In genomic region chr1:209103135-209103534, GRCh38 we compare ENCODE assay signal across 14 cellular contexts.
DNase-seq lines count a peak whose midpoint lies in the region; ATAC-seq, FAIRE-seq and TF ChIP-seq lines count a peak whose summit lies in the region.
"Had no signal": no experiment of that assay in that cellular context is flagged by ENCODE, and none has a peak within 500 bp of the region (broad histone marks: within the 10 kb centered on the region; RNA-seq: fewer than 3 reads in every experiment).

No MANE protein-coding gene starts in this region.

- H3K4ac ChIP-seq in H1 (replicated peaks; ENCODE audit: insufficient read length, low read depth, low read length), result no peak overlapping the region

- no peaks in the 10 kb centered on the region for H3K36me3 Mint-ChIP-seq in activated CD4-positive, alpha-beta T cell treated with anti-CD3 and anti-CD28 coated beads, Interleukin-2, amount 10 ng/mL, durations not matched to agents 7 days and 5 days (ENCODE audit: low read depth)
- H3K36me3 Mint-ChIP-seq in Calu3 (ENCODE audit: insufficient read depth, unreplicated experiment), result no peaks in the 10 kb centered on the region
- H3K36me3 Mint-ChIP-seq: activated CD4-positive, alpha-beta memory T cell treated with anti-CD3 and anti-CD28 coated beads for 36 hours; activated naive CD8-positive, alpha-beta T cell had no signal

- H3K4me1 ChIP-seq in KMS-11 (ENCODE audit: low read depth, poor library complexity, severe bottlenecking) (peaks cover 98% of the 10 kb centered on the region), H1 (replicated peaks in 1 of 4; ENCODE audit: control insufficient read depth in 3 of 4, insufficient read depth in 4 of 4, low read length in 3 of 4) (peaks cover 2 to 11% (median 8%) of the 10 kb centered on the region in 4 experiments; a peak in 6 of 7 replicates)

- H3K9ac ChIP-seq in KMS-11, result peak overlapping the region; percentile 59
- no peak overlapping the region for H3K9ac ChIP-seq in H1 (replicated peaks in 1 of 4; ENCODE audit: extremely low read depth in 1 of 4, low read depth in 3 of 4, low read length in 3 of 4)

- H3K18ac ChIP-seq in H1 (ENCODE audit: extremely low read depth, low read length), result no peak overlapping the region

- no peaks in the 10 kb centered on the region for H3K23me2 ChIP-seq in H1 (ENCODE audit: low read depth, low read length)

- H3K56ac ChIP-seq in H1 (replicated peaks; ENCODE audit: insufficient read length, low read depth, low read length), result no peak overlapping the region

- H3K4me3 ChIP-seq in KMS-11 (IDR thresholded peaks at IDR 0.05; ENCODE audit: insufficient read depth, low read depth, low read length) (no peak overlapping the region), H1 (ENCODE audit: extremely low read depth in 1 of 4, insufficient read depth in 2 of 4, low read depth in 3 of 4, low read length in 4 of 4) (no peak overlapping the region)

- H3K9me3 ChIP-seq in H1 (ENCODE audit: insufficient read depth in 2 of 2, low read depth in 1 of 2, low read length in 1 of 2), result no peaks in the 10 kb centered on the region

- no peak overlapping the region for H4K91ac ChIP-seq in H1 (replicated peaks; ENCODE audit: insufficient read length, low read length)

- no peaks in the 10 kb centered on the region for H4K20me1 ChIP-seq in KMS-11 (ENCODE audit: insufficient read depth)
- H4K20me1 ChIP-seq in H1 (replicated peaks in 1 of 2; ENCODE audit: control insufficient read depth in 1 of 2, insufficient read depth in 2 of 2, low read length in 2 of 2), result no peaks in the 10 kb centered on the region

- no peak for DNase-seq in H1 (ENCODE audit: low read depth in 1 of 2, low spot score in 2 of 2)
- DNase-seq in activated CD4-positive, alpha-beta T cell treated with anti-CD3 and anti-CD28 coated beads, Interleukin-2, amount 10 ng/mL, durations not matched to agents 7 days and 5 days, result no peak
- DNase-seq in occipital lobe (lab: John Stamatoyannopoulos, UW), result no peak
- DNase-seq in retina, result no peak
- no peak for DNase-seq in Calu3
- DNase-seq: activated CD4-positive, alpha-beta memory T cell treated with anti-CD3 and anti-CD28 coated beads for 36 hours; COR-L47; Kasumi-1 had no signal

- no peaks in the 10 kb centered on the region for H3K36me3 ChIP-seq in KMS-11 (ENCODE audit: insufficient read depth)
- H3K36me3 ChIP-seq in H1 (ENCODE audit: control insufficient read depth in 2 of 4, insufficient read depth in 4 of 4, low read length in 3 of 4), result no peaks in the 10 kb centered on the region

- BruUV-seq in Calu3 (replicated peaks; lab: Mats Ljungman, UMichigan), result no TSS peak

- no peak overlapping the region for H2BK12ac ChIP-seq in H1 (ENCODE audit: low read depth, low read length)

- H3K27me3 Mint-ChIP-seq in activated CD4-positive, alpha-beta T cell treated with anti-CD3 and anti-CD28 coated beads, Interleukin-2, amount 10 ng/mL, durations not matched to agents 7 days and 5 days, result peaks cover 3% of the 10 kb centered on the region
- H3K27me3 Mint-ChIP-seq in Calu3 (ENCODE audit: unreplicated experiment), result peaks cover 54% of the 10 kb centered on the region

- intact Hi-C loops in Calu3 (cut with micrococcal nuclease; ENCODE audit: unreplicated experiment), result no loop called here

- no peak overlapping the region for H3K23ac ChIP-seq in H1 (ENCODE audit: insufficient read length)

- no peak overlapping the region for H2AK5ac ChIP-seq in H1 (ENCODE audit: low read depth, low read length)

- no peak overlapping the region for H4K8ac ChIP-seq in H1 (ENCODE audit: extremely low read depth, insufficient read depth, low read length)

- TF ChIP-seq RAD21 in H1 (IDR thresholded peaks at IDR 0.05 in 1 of 2, conservative IDR thresholded peaks at IDR 0.05 in 1 of 2; ENCODE audit: low read depth in 2 of 2, low read length in 2 of 2), result no peak

- H3K14ac ChIP-seq in H1 (ENCODE audit: insufficient read length), result no peak overlapping the region

- no peaks in the 10 kb centered on the region for H3K79me1 ChIP-seq in H1 (ENCODE audit: low read depth, low read length)

- CTCF ChIA-PET in H1 (lab: Charles Lee; ENCODE audit: partially characterized antibody), result interaction anchor here (1.2 to 3.0 kb wide), 4 partner anchors 10 to 146 kb away, joined by 3 to 12 read pairs (median 6); no protein-coding TSS in a partner anchor
- CTCF ChIA-PET in activated CD4-positive, alpha-beta T cell treated with anti-CD3 and anti-CD28 coated beads, Interleukin-2, amount 10 ng/mL, durations not matched to agents 7 days and 5 days (lab: Charles Lee), result no interaction called here
- CTCF ChIA-PET in Calu3 (lab: Charles Lee), result no interaction called here

- H3K27ac ChIP-seq in KMS-11 (peak overlapping the region; percentile 93), H1 (ENCODE audit: low read depth, low read length) (no peak overlapping the region)

- 96% methylated on average over 3 of the region's 3 CpGs; no CpG with 5 or more reads in 1 of the 2 experiments for WGBS in H1 (ENCODE audit: extremely low coverage in 1 of 2, insufficient coverage in 1 of 2, insufficient read length in 1 of 2, insufficient replicate concordance in 2 of 2, low coverage in 1 of 2, low lambda C conversion rate in 2 of 2, missing lambda C conversion rate in 1 of 2), 2 experiments

- H3K4me2 ChIP-seq in KMS-11 (peak overlapping the region; percentile 95), H1 (ENCODE audit: insufficient read depth in 1 of 2, low read depth in 2 of 2, low read length in 2 of 2) (no peak overlapping the region)

- TF ChIP-seq CTCF in KMS-11 (conservative IDR thresholded peaks at IDR 0.05; ENCODE audit: low read depth, low read length) (no peak), H1 (IDR thresholded peaks at IDR 0.05; ENCODE audit: control extremely low read depth in 1 of 3, insufficient read depth in 1 of 3, low read depth in 1 of 3, low read length in 3 of 3) (no peak), Calu3 (IDR thresholded peaks at IDR 0.05; ENCODE audit: unreplicated experiment) (no peak)

- H2BK20ac ChIP-seq in H1 (ENCODE audit: low read length), result no peak overlapping the region

- no peak for FAIRE-seq in H1 (lab: Jason Lieb, UNC)
- FAIRE-seq: keratinocyte had no signal

- H2AFZ ChIP-seq in KMS-11 (ENCODE audit: low read depth), result peak overlapping the region; percentile 40; the same call in 1 of the 2 replicates
- H2AFZ ChIP-seq in H1 (ENCODE audit: low read length), result 0 out of 2 replicates have a peak overlapping the region, but pooled peaks have one; percentile 36

- no peaks in the 10 kb centered on the region for H3K27me3 ChIP-seq in KMS-11 (ENCODE audit: insufficient read depth, low read depth)
- no peaks in the 10 kb centered on the region for H3K27me3 ChIP-seq in H1 (replicated peaks in 1 of 4; ENCODE audit: control insufficient read depth in 3 of 4, extremely low read depth in 1 of 4, insufficient read depth in 3 of 4, low read length in 3 of 4)

- ATAC-seq in GM19023 (IDR thresholded peaks at IDR 0.05; ENCODE audit: unreplicated experiment) (peak; percentile 51), GM21723 (IDR thresholded peaks at IDR 0.05; ENCODE audit: unreplicated experiment) (peak; percentile 62)

- no peak overlapping the region for H3K27ac Mint-ChIP-seq in activated CD4-positive, alpha-beta T cell treated with anti-CD3 and anti-CD28 coated beads, Interleukin-2, amount 10 ng/mL, durations not matched to agents 7 days and 5 days
- no peak overlapping the region for H3K27ac Mint-ChIP-seq in Calu3 (ENCODE audit: unreplicated experiment)
- H3K27ac Mint-ChIP-seq: activated CD4-positive, alpha-beta memory T cell treated with anti-CD3 and anti-CD28 coated beads for 36 hours; activated naive CD8-positive, alpha-beta T cell; T-helper 1 cell treated with Interleukin-12 subunit alpha and Interleukin-12 subunit beta and Interleukin-4 antibody, amounts not matched to agents 30 μg/mL and 1 μg/mL, for 36 hours had no signal

- H4K5ac ChIP-seq in H1 (ENCODE audit: insufficient read length, low read depth, low read length), result no peak overlapping the region

- H2BK5ac ChIP-seq in H1 (ENCODE audit: low read depth, low read length), result no peak overlapping the region

- TF ChIP-seq EP300 in H1 (IDR thresholded peaks at IDR 0.05; ENCODE audit: borderline replicate concordance in 1 of 2, low read depth in 2 of 2, low read length in 2 of 2), result no peak

- no peaks in the 10 kb centered on the region for H3K9me3 Mint-ChIP-seq in activated CD4-positive, alpha-beta T cell treated with anti-CD3 and anti-CD28 coated beads, Interleukin-2, amount 10 ng/mL, durations not matched to agents 7 days and 5 days
- no peaks in the 10 kb centered on the region for H3K9me3 Mint-ChIP-seq in Calu3 (ENCODE audit: low read depth, unreplicated experiment)
- H3K9me3 Mint-ChIP-seq: activated CD4-positive, alpha-beta memory T cell treated with anti-CD3 and anti-CD28 coated beads for 36 hours; T-helper 1 cell treated with Interleukin-12 subunit alpha and Interleukin-12 subunit beta and Interleukin-4 antibody, amounts not matched to agents 30 μg/mL and 1 μg/mL, for 36 hours had no signal

- H3K4me3 Mint-ChIP-seq in activated CD4-positive, alpha-beta T cell treated with anti-CD3 and anti-CD28 coated beads, Interleukin-2, amount 10 ng/mL, durations not matched to agents 7 days and 5 days, result no peak overlapping the region
- H3K4me3 Mint-ChIP-seq in Calu3 (ENCODE audit: low read depth, unreplicated experiment), result no peak overlapping the region
- H3K4me3 Mint-ChIP-seq: activated CD4-positive, alpha-beta memory T cell treated with anti-CD3 and anti-CD28 coated beads for 36 hours; activated naive CD8-positive, alpha-beta T cell; T-helper 1 cell treated with Interleukin-12 subunit alpha and Interleukin-12 subunit beta and Interleukin-4 antibody, amounts not matched to agents 30 μg/mL and 1 μg/mL, for 36 hours had no signal

- no peak overlapping the region for H2BK120ac ChIP-seq in H1 (replicated peaks; ENCODE audit: low read depth, low read length)

- no peaks in the 10 kb centered on the region for H3K4me1 Mint-ChIP-seq in activated CD4-positive, alpha-beta T cell treated with anti-CD3 and anti-CD28 coated beads, Interleukin-2, amount 10 ng/mL, durations not matched to agents 7 days and 5 days
- H3K4me1 Mint-ChIP-seq in Calu3 (ENCODE audit: low read depth, unreplicated experiment), result no peaks in the 10 kb centered on the region

- POLR2A ChIA-PET in H1 (lab: Charles Lee; ENCODE audit: partially characterized antibody), result no interaction called here
- POLR2A ChIA-PET in activated CD4-positive, alpha-beta T cell treated with anti-CD3 and anti-CD28 coated beads, Interleukin-2, amount 10 ng/mL, durations not matched to agents 7 days and 5 days (lab: Charles Lee), result no interaction called here

- TF ChIP-seq POLR2A in H1 (IDR thresholded peaks at IDR 0.05; ENCODE audit: control extremely low read depth in 1 of 2, low read depth in 2 of 2, low read length in 2 of 2), result no peak

- no peak overlapping the region for H2BK15ac ChIP-seq in H1 (ENCODE audit: low read length)

- H3K79me2 ChIP-seq in KMS-11 (ENCODE audit: insufficient read depth, low read depth) (peaks cover 12% of the 10 kb centered on the region; the same call in 1 of the 2 replicates), H1 (ENCODE audit: control insufficient read depth in 1 of 2, insufficient read depth in 2 of 2, low read length in 2 of 2) (no peaks in the 10 kb centered on the region)

TF ChIP-seq in H1, 55 proteins besides CTCF, POLR2A, EP300 and RAD21 (continues in another document):
- no peak for TF ChIP-seq CEBPB (IDR thresholded peaks at IDR 0.05; ENCODE audit: low read depth, low read length)
- TF ChIP-seq EZH2 (IDR thresholded peaks at IDR 0.05; ENCODE audit: low read depth, low read length, severe bottlenecking), result no peak
- no peak for TF ChIP-seq KDM1A (IDR thresholded peaks at IDR 0.05; ENCODE audit: borderline replicate concordance, low read length)
